In genomic region chr12:31783996-31784645, GRCh38 we compare ENCODE assay signal across 20 cellular contexts. TPM values are rescaled to one million over a fixed set of nuclear protein-coding genes. Genes with fewer than 3 reads are reported as not detected.
A peak's percentile ranks its signal among the peaks of the same experiment; 100 is the strongest.
DNase-seq lines count a peak whose midpoint lies in the region; ATAC-seq and TF ChIP-seq lines count a peak whose summit lies in the region.
"Had no signal": no experiment of that assay in that cellular context is flagged by ENCODE, and none has a peak within 500 bp of the region (broad histone marks: within the 10 kb centered on the region; RNA-seq: fewer than 3 reads in every experiment).

No MANE protein-coding gene starts in this region.

- TF ChIP-seq CTCF in foreskin fibroblast (IDR thresholded peaks at IDR 0.05; ENCODE audit: low read depth, low read length): no peak
- no peak for TF ChIP-seq CTCF in GM20000 (IDR thresholded peaks at IDR 0.05; ENCODE audit: extremely low read depth, missing control alignments)
- no peak for TF ChIP-seq CTCF in MCF 10A (IDR thresholded peaks at IDR 0.05; ENCODE audit: unreplicated experiment)

- no peak overlapping the region for H3K4me3 ChIP-seq in foreskin fibroblast (ENCODE audit: low read depth in 1 of 2, low read length in 2 of 2)
- H3K4me3 ChIP-seq: BLaER1 treated with 17β-estradiol and CSF1 and Interleukin-3, amounts not matched to agents 10 nM and 100 nM; body of pancreas; coronary artery; pancreas had no signal

- H3K36me3 Mint-ChIP-seq in MCF 10A (ENCODE audit: insufficient read depth, unreplicated experiment): no peaks in the 10 kb centered on the region

- CTCF ChIA-PET in MCF 10A (lab: Yijun Ruan, JAX): no interaction called here

- peaks cover 11% of the 10 kb centered on the region for H3K9me3 Mint-ChIP-seq in MCF 10A (ENCODE audit: unreplicated experiment)

- DNase-seq in D341Med (ENCODE audit: low spot score): peak; percentile 85
- DNase-seq in HCEC 1CT: peak; percentile 1
- DNase-seq in NCI-H69 (lab: John Stamatoyannopoulos, UW): peak; percentile 98
- peak; percentile 6 to 36 for DNase-seq in foreskin fibroblast
- DNase-seq in GM20000 (ENCODE audit: low spot score): no peak
- DNase-seq in islet precursor cell: no peak
- no peak for DNase-seq in MCF 10A (ENCODE audit: unreplicated experiment)
- DNase-seq: activated CD4-positive, CD25-positive, alpha-beta regulatory T cell; activated CD8-positive, alpha-beta memory T cell treated with anti-CD3 and anti-CD28 coated beads, Interleukin-2, amount 50 U/mL, for 48 hours; activated naive CD4-positive, alpha-beta T cell treated with anti-CD3 and anti-CD28 coated beads for 36 hours; body of pancreas; DMS79; erythroblast; kidney glomerular epithelial cell; pancreas; RPMI8226; stimulated activated CD4-positive, alpha-beta T cell treated with anti-CD3 and anti-CD28 coated beads, Interleukin-4, amount 100 ng/mL, for 4 hours had no signal

- no TSS peak for BruUV-seq in MCF 10A (replicated peaks; lab: Mats Ljungman, UMichigan)

- no peak overlapping the region for H3K27ac Mint-ChIP-seq in MCF 10A (ENCODE audit: low read depth, unreplicated experiment)
- H3K27ac Mint-ChIP-seq: activated naive CD4-positive, alpha-beta T cell treated with anti-CD3 and anti-CD28 coated beads for 36 hours had no signal

- intact Hi-C loops in MCF 10A (cut with micrococcal nuclease): no loop called here

- no peak overlapping the region for H3K4me3 Mint-ChIP-seq in MCF 10A (ENCODE audit: unreplicated experiment)
- H3K4me3 Mint-ChIP-seq: activated naive CD4-positive, alpha-beta T cell treated with anti-CD3 and anti-CD28 coated beads for 36 hours had no signal

- POLR2A ChIA-PET in MCF 10A (lab: Yijun Ruan, JAX): no interaction called here

- no peaks in the 10 kb centered on the region for H3K27me3 Mint-ChIP-seq in MCF 10A (ENCODE audit: insufficient read depth, unreplicated experiment)

- H3K4me1 Mint-ChIP-seq in MCF 10A (ENCODE audit: insufficient read depth, unreplicated experiment): no peaks in the 10 kb centered on the region

- no peak for ATAC-seq in GM18520 (IDR thresholded peaks at IDR 0.05; ENCODE audit: unreplicated experiment)
- ATAC-seq: body of pancreas, pancreas had no signal

RNA-seq across cellular contexts. Expression of gene AMN1, which starts 55.3 kb away (rescaled TPM):
- total RNA-seq in MCF 10A (2022): 3.0 and 5.6 TPM in 2 replicates

Comparison
In these comparisons a context has a peak if more than half of its experiments do, and no peak if none do; other contexts are left out.
1. DNase-seq: peak in D341Med (single experiment), HCEC 1CT (single experiment), NCI-H69 (single experiment) and foreskin fibroblast (2 of 2); none in GM20000 (single experiment), islet precursor cell (single experiment) and MCF 10A (single experiment).